Comparison of ENCODE assay signal across 8 cellular contexts in the genomic region with DNA sequence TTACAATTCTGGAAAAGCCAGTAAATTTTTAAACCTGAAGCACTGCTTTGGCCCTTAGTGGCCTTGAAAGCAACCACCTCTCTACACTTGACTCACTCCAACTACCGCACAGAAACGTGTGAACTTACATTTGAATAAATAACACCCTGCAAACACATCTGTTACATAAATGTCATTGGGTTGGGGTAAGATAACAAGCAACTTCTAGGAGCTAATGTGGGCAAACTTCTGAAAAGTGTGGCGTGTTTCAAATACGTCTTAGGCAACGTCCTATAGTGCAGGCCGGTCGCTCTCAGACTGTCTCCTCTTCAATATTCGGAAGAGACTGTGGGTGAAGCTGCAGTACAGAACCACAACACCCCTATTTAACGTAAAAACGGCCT. TPM values are rescaled to one million over a fixed set of nuclear protein-coding genes. Genes with fewer than 3 reads are reported as not detected.
DNase-seq lines count a peak whose midpoint lies in the region; ATAC-seq and TF ChIP-seq lines count a peak whose summit lies in the region.

No MANE protein-coding gene starts in this region.

- no peak for TF ChIP-seq EP300 in SK-N-SH (IDR thresholded peaks at IDR 0.05; ENCODE audit: borderline replicate concordance in 1 of 2, low read depth in 1 of 2, low read length in 1 of 2)

- H3K36me3 ChIP-seq in SK-N-SH (replicated peaks in 1 of 2; ENCODE audit: control insufficient read depth in 1 of 2, insufficient read depth in 2 of 2, low read length in 1 of 2) (peaks cover 18 to 22% of the 10 kb centered on the region in 2 experiments), fibroblast of lung (ENCODE audit: control insufficient read depth, insufficient read depth, low read length) (no peaks in the 10 kb centered on the region), neural progenitor cell (no peaks in the 10 kb centered on the region)

- peak; percentile 7 for ATAC-seq in GM18517 (IDR thresholded peaks at IDR 0.05; ENCODE audit: unreplicated experiment)
- peak; percentile 24 for ATAC-seq in HG03039 (IDR thresholded peaks at IDR 0.05; ENCODE audit: unreplicated experiment)

- H4K20me1 ChIP-seq in SK-N-SH (ENCODE audit: insufficient read depth), result 0 out of 2 replicates have a peak, but pooled peaks cover 5% of the 10 kb centered on the region
- no peaks in the 10 kb centered on the region for H4K20me1 ChIP-seq in fibroblast of lung (ENCODE audit: control insufficient read depth, extremely low read depth, insufficient read depth, low read length)
- H4K20me1 ChIP-seq in neural progenitor cell (ENCODE audit: low read depth), result no peaks in the 10 kb centered on the region

- CTCF ChIA-PET in SK-N-SH (lab: Yijun Ruan, JAX), result interaction anchor here (1.6 to 2.2 kb wide), 3 partner anchors 24 to 712 kb away, joined by 3 to 12 read pairs (median 5); no protein-coding TSS in a partner anchor

- no peaks in the 10 kb centered on the region for H3K9me2 ChIP-seq in SK-N-SH

- H2AFZ ChIP-seq in SK-N-SH (ENCODE audit: low read depth) (peak overlapping the region; percentile 88), fibroblast of lung (ENCODE audit: low read length) (peak overlapping the region; percentile 99), neural progenitor cell (replicated peaks) (peak overlapping the region; percentile 95)

- peak overlapping the region; percentile 59 to 91; a peak in 3 of 4 replicates for H3K27ac ChIP-seq in SK-N-SH (ENCODE audit: low read depth in 2 of 2, low read length in 1 of 2)
- H3K27ac ChIP-seq in fibroblast of lung (ENCODE audit: insufficient read depth, low read length), result peak overlapping the region; percentile 84
- no peak overlapping the region for H3K27ac ChIP-seq in neural progenitor cell

- H3K4me2 ChIP-seq in SK-N-SH, result peak overlapping the region; percentile 87
- H3K4me2 ChIP-seq in fibroblast of lung (ENCODE audit: extremely low read depth, insufficient read depth, low read length), result peak overlapping the region; percentile 83
- peak overlapping the region; percentile 77 for H3K4me2 ChIP-seq in neural progenitor cell

- H3K9me3 Mint-ChIP-seq in neural progenitor cell, result peaks cover 11% of the 10 kb centered on the region

- H3K36me3 Mint-ChIP-seq in neural progenitor cell, result peaks cover 15% of the 10 kb centered on the region

- no peaks in the 10 kb centered on the region for H3K27me3 ChIP-seq in SK-N-SH (ENCODE audit: insufficient read depth)
- H3K27me3 ChIP-seq in fibroblast of lung (ENCODE audit: control insufficient read depth, insufficient read depth, low read length), result no peaks in the 10 kb centered on the region
- H3K27me3 ChIP-seq in neural progenitor cell, result no peaks in the 10 kb centered on the region

- H3K4me3 Mint-ChIP-seq in neural progenitor cell, result peak overlapping the region; percentile 95

- H3K9me3 ChIP-seq in SK-N-SH (no peaks in the 10 kb centered on the region), fibroblast of lung (ENCODE audit: control insufficient read depth, insufficient read depth, low read depth, low read length) (no peaks in the 10 kb centered on the region), neural progenitor cell (ENCODE audit: low read depth) (no peaks in the 10 kb centered on the region)

- H3F3A ChIP-seq in SK-N-SH (replicated peaks; ENCODE audit: insufficient read depth) (no peaks in the 10 kb centered on the region), neural progenitor cell (ENCODE audit: low read depth) (no peaks in the 10 kb centered on the region)

- POLR2A ChIA-PET in SK-N-SH (lab: Yijun Ruan, JAX), result no interaction called here

- peak overlapping the region; percentile 86 for H3K27ac Mint-ChIP-seq in neural progenitor cell

- H3K9ac ChIP-seq in SK-N-SH (peak overlapping the region; percentile 79), fibroblast of lung (ENCODE audit: insufficient read depth, low read length) (peak overlapping the region; percentile 76), neural progenitor cell (peak overlapping the region; percentile 82)

- peaks cover 53% of the 10 kb centered on the region for H3K79me2 ChIP-seq in SK-N-SH (ENCODE audit: insufficient read depth)
- peaks cover 32% of the 10 kb centered on the region for H3K79me2 ChIP-seq in fibroblast of lung (ENCODE audit: control insufficient read depth, insufficient read depth, low read length)
- H3K79me2 ChIP-seq in neural progenitor cell (ENCODE audit: low read depth), result peaks cover 28% of the 10 kb centered on the region

- 2% methylated on average over 10 of the region's 10 CpGs for WGBS in SK-N-SH (ENCODE audit: low lambda C conversion rate)

- TF ChIP-seq CTCF in AG09309 (IDR thresholded peaks at IDR 0.05; ENCODE audit: control insufficient read depth, insufficient read depth, low read depth, low read length, missing control alignments) (no peak), SK-N-SH (IDR thresholded peaks at IDR 0.05) (no peak), fibroblast of lung (conservative IDR thresholded peaks at IDR 0.05 in 1 of 2, IDR thresholded peaks at IDR 0.05 in 1 of 2; ENCODE audit: low read depth in 1 of 2, low read length in 2 of 2) (no peak), neural progenitor cell (IDR thresholded peaks at IDR 0.05) (no peak)

- peaks cover 0 to 14% of the 10 kb centered on the region in 2 experiments; a peak in 2 of 4 replicates for H3K4me1 ChIP-seq in SK-N-SH (ENCODE audit: control insufficient read depth in 1 of 2, insufficient read depth in 2 of 2, low read depth in 1 of 2, low read length in 1 of 2)
- H3K4me1 ChIP-seq in fibroblast of lung (ENCODE audit: control insufficient read depth, extremely low read depth, insufficient read depth, low read length), result peaks cover 2% of the 10 kb centered on the region
- H3K4me1 ChIP-seq in neural progenitor cell, result no peaks in the 10 kb centered on the region

- DNase-seq in AG09309 (ENCODE audit: low read depth) (no peak), SK-N-SH (peak; percentile 27), fibroblast of lung (ENCODE audit: low read depth in 2 of 2) (peak; percentile 24 to 33), neural progenitor cell (ENCODE audit: low spot score) (peak; percentile 9), NOMO-1 treated with DMSO at 0.1 percent for 48 hours (lab: John Stamatoyannopoulos, UW; ENCODE audit: unreplicated experiment) (no peak)
- no peak for DNase-seq in effector CD8-positive, alpha-beta T cell (lab: John Stamatoyannopoulos, UW)

- TF ChIP-seq RAD21 in SK-N-SH (IDR thresholded peaks at IDR 0.05; ENCODE audit: low read length), result no peak

- peak overlapping the region; percentile 95 for H3K4me3 ChIP-seq in AG09309 (ENCODE audit: control insufficient read depth, low read depth, low read length)
- peak overlapping the region; percentile 90 to 100 for H3K4me3 ChIP-seq in SK-N-SH (ENCODE audit: low read depth in 2 of 2, low read length in 1 of 2)
- peak overlapping the region; percentile 75 to 95 (median 86) for H3K4me3 ChIP-seq in fibroblast of lung (replicated peaks in 1 of 4; ENCODE audit: control extremely low read depth in 1 of 4, insufficient read depth in 1 of 4, low read depth in 3 of 4, low read length in 4 of 4)
- peak overlapping the region; percentile 85 for H3K4me3 ChIP-seq in neural progenitor cell

- peaks cover 22% of the 10 kb centered on the region for H3K4me1 Mint-ChIP-seq in neural progenitor cell

- H3K27me3 Mint-ChIP-seq in neural progenitor cell (ENCODE audit: insufficient read depth, low read depth), result peaks cover 4% of the 10 kb centered on the region

TF ChIP-seq in SK-N-SH, 30 proteins besides CTCF, POLR2A, EP300 and RAD21:
- TF ChIP-seq RFX5 (IDR thresholded peaks at IDR 0.05; ENCODE audit: low read length), result no peak
- no peak for TF ChIP-seq SIN3A (IDR thresholded peaks at IDR 0.05; ENCODE audit: borderline replicate concordance, low read depth, low read length)
- TF ChIP-seq USF2 (IDR thresholded peaks at IDR 0.05; ENCODE audit: borderline replicate concordance, low read depth, low read length), result no peak
- no peak for TF ChIP-seq USF1 (IDR thresholded peaks at IDR 0.05; ENCODE audit: borderline replicate concordance, low read depth)
- no peak for TF ChIP-seq NFIC (IDR thresholded peaks at IDR 0.05; ENCODE audit: borderline replicate concordance)
- TF ChIP-seq FOXJ3 (CRISPR knock-in tag; IDR thresholded peaks at IDR 0.05), result no peak
- no peak for TF ChIP-seq NRF1 (IDR thresholded peaks at IDR 0.05; ENCODE audit: low read depth, low read length)
- TF ChIP-seq JUND (IDR thresholded peaks at IDR 0.05), result no peak

RNA-seq across cellular contexts. Expression of gene ORC5, which starts 0.5 kb away (rescaled TPM):
- polyA plus RNA-seq in SK-N-SH (2012; rRNA removed) (4.1 and 4.7 TPM in 2 replicates), fibroblast of lung (12.1 and 14.3 TPM in 2 replicates)
- polyA plus RNA-seq in SK-N-SH (2012; cell fraction: cytosol; rRNA removed), result 6.3 and 10.0 TPM in 2 replicates
- polyA plus RNA-seq in SK-N-SH (2012; cell fraction: nucleus; rRNA removed), result 5.3 and 9.1 TPM in 2 replicates
- total RNA-seq in fibroblast of lung (18.8 and 22.9 TPM in 2 replicates), neural progenitor cell (ENCODE audit: low replicate concordance) (14.4 and 14.9 TPM in 2 replicates)
- 15.1 and 21.6 TPM in 2 replicates for polyA plus RNA-seq in fibroblast of lung (2012)
- polyA minus RNA-seq in fibroblast of lung (ENCODE audit: low replicate concordance), result 2.2 and 10.1 TPM in 2 replicates

Comparison
In these comparisons a context has a peak if more than half of its experiments do, and no peak if none do; other contexts are left out.
1. DNase-seq: peak in SK-N-SH (single experiment), fibroblast of lung (2 of 2) and neural progenitor cell (single experiment); none in AG09309 (single experiment), NOMO-1 treated with DMSO at 0.1 percent for 48 hours (single experiment) and effector CD8-positive, alpha-beta T cell (single experiment).
2. Peak in every context shown above with its lines, with median percentiles within 50 percentile points of each other: H3K4me3 ChIP-seq, H2AFZ ChIP-seq, H3K4me2 ChIP-seq and H3K9ac ChIP-seq.